9 cellular contexts compared by ENCODE assay signal in the genomic region with DNA sequence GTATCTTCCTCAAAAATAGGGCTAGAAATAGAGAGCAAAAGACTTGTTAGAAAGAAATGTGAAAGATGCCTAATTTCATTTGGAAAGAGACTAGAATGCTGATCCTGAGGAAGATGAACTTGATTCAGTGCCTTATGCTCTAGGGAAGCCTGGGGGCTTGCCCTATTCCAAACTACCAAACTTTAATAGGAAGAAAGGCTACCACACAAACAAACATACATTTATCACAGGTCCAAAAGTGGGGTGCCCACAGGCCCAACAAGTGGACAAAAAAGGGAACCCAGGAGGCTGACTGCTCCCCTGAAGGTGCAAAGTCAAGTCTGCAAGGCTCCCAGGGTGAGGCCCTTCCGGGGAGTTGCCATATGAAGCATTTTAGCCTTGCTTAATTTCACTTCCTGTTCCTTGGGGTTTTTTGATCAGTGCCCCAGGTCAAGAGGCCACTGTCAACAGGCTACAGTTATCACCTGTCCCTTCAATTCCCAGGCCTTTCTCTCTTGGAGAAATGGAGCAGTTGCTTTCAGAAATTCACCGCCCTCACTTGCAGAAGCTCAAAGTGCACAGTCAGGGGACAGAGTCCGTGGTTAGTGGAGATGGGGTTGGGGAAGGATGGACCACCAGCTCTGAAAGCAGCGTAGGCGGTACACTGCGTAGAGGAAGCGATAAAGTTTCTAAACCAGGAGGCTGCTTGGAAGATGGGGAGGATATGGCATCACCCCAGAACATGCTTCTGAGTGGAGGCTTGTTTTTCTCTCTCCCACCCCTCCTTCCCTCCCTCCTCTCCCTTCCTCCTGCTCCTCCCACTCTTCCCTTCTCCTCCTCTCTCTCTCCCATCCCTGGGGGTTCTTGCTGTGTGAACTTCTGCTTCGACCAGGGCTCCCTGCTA. TPM values are rescaled to one million over a fixed set of nuclear protein-coding genes. Genes with fewer than 3 reads are reported as not detected.
DNase-seq lines count a peak whose midpoint lies in the region; ATAC-seq and TF ChIP-seq lines count a peak whose summit lies in the region.
"Had no signal": no experiment of that assay in that cellular context is flagged by ENCODE, and none has a peak within 500 bp of the region (broad histone marks: within the 10 kb centered on the region; RNA-seq: fewer than 3 reads in every experiment).

No MANE protein-coding gene starts in this region.

- ATAC-seq in CD8-positive, alpha-beta T cell = no peak
- ATAC-seq in GM19324 (IDR thresholded peaks at IDR 0.05; ENCODE audit: low FRiP score, unreplicated experiment) (peak; percentile 86), HG03159 (IDR thresholded peaks at IDR 0.05; ENCODE audit: unreplicated experiment) (peak; percentile 89)

- CTCF ChIA-PET in CD8-positive, alpha-beta T cell (lab: Charles Lee) = interaction anchor here (0.9 to 6.0 kb wide), 5 partner anchors 10 to 235 kb away, joined by 3 to 61 read pairs (median 4); no protein-coding TSS in a partner anchor
- CTCF ChIA-PET in activated CD4-positive, alpha-beta memory T cell treated with anti-CD3 and anti-CD28 coated beads for 36 hours (lab: Charles Lee) = interaction anchor here (0.7 to 18.1 kb wide), 3 partner anchors 105 to 235 kb away, joined by 3 to 251 read pairs (median 41); no protein-coding TSS in a partner anchor

- H3K4me3 Mint-ChIP-seq in CD8-positive, alpha-beta T cell = no peak overlapping the region
- no peak overlapping the region for H3K4me3 Mint-ChIP-seq in activated CD4-positive, alpha-beta memory T cell treated with anti-CD3 and anti-CD28 coated beads for 36 hours
- H3K4me3 Mint-ChIP-seq: neural crest cell had no signal

- peaks cover 49% of the 10 kb centered on the region for H3K36me3 Mint-ChIP-seq in CD8-positive, alpha-beta T cell
- peaks cover 6% of the 10 kb centered on the region for H3K36me3 Mint-ChIP-seq in activated CD4-positive, alpha-beta memory T cell treated with anti-CD3 and anti-CD28 coated beads for 36 hours

- TF ChIP-seq CTCF in CD8-positive, alpha-beta T cell (IDR thresholded peaks at IDR 0.05) = no peak
- no peak for TF ChIP-seq CTCF in brain microvascular endothelial cell (IDR thresholded peaks at IDR 0.05; ENCODE audit: low read depth, low read length, missing control alignments)

- peak overlapping the region; percentile 46 for H3K27ac Mint-ChIP-seq in CD8-positive, alpha-beta T cell
- H3K27ac Mint-ChIP-seq in activated CD4-positive, alpha-beta memory T cell treated with anti-CD3 and anti-CD28 coated beads for 36 hours = peak overlapping the region; percentile 72

- H3K4me1 Mint-ChIP-seq in CD8-positive, alpha-beta T cell (ENCODE audit: low read depth) = peaks cover 11% of the 10 kb centered on the region
- H3K4me1 Mint-ChIP-seq in activated CD4-positive, alpha-beta memory T cell treated with anti-CD3 and anti-CD28 coated beads for 36 hours (ENCODE audit: low read depth) = peaks cover 27% of the 10 kb centered on the region

- H3K36me3 ChIP-seq in CD8-positive, alpha-beta T cell (ENCODE audit: insufficient read depth, low read length) = no peaks in the 10 kb centered on the region
- no peaks in the 10 kb centered on the region for H3K36me3 ChIP-seq in brain microvascular endothelial cell (replicated peaks)

- in situ Hi-C loops in brain microvascular endothelial cell (cut with HindIII; ENCODE audit: low pct_ligation_motif_present, low sequenced_read_pairs) = no loop called here

- no peaks in the 10 kb centered on the region for H3K9me3 Mint-ChIP-seq in CD8-positive, alpha-beta T cell
- H3K9me3 Mint-ChIP-seq in activated CD4-positive, alpha-beta memory T cell treated with anti-CD3 and anti-CD28 coated beads for 36 hours = no peaks in the 10 kb centered on the region
- H3K9me3 Mint-ChIP-seq: neural crest cell had no signal

- H3K27me3 Mint-ChIP-seq in CD8-positive, alpha-beta T cell (ENCODE audit: low read depth) = no peaks in the 10 kb centered on the region
- no peaks in the 10 kb centered on the region for H3K27me3 Mint-ChIP-seq in activated CD4-positive, alpha-beta memory T cell treated with anti-CD3 and anti-CD28 coated beads for 36 hours

- no peak overlapping the region for H3K4me3 ChIP-seq in CD8-positive, alpha-beta T cell (ENCODE audit: low read depth, low read length)
- H3K4me3 ChIP-seq in brain microvascular endothelial cell (ENCODE audit: low read depth, low read length) = no peak overlapping the region

- no peak overlapping the region for H3K27ac ChIP-seq in CD8-positive, alpha-beta T cell (ENCODE audit: low read depth, low read length)
- H3K27ac ChIP-seq in brain microvascular endothelial cell = no peak overlapping the region

- intact Hi-C loops in CD8-positive, alpha-beta T cell (cut with DNase I, micrococcal nuclease) = loop anchor here in 1 of 2 experiments (5.0 kb wide), 2 partner anchors 94 to 1526 kb away; no protein-coding TSS in a partner anchor
- intact Hi-C loops in activated CD4-positive, alpha-beta memory T cell treated with anti-CD3 and anti-CD28 coated beads for 36 hours (cut with micrococcal nuclease) = loop anchor here (1.0 to 5.0 kb wide), 6 partner anchors 37 to 142 kb away; partner anchors contain the start of gene FBXW7

- POLR2A ChIA-PET in CD8-positive, alpha-beta T cell (lab: Charles Lee) = interaction anchor here (1.5 kb wide), 1 partner anchor 142 kb away, joined by 4 read pairs; no protein-coding TSS in a partner anchor
- POLR2A ChIA-PET in activated CD4-positive, alpha-beta memory T cell treated with anti-CD3 and anti-CD28 coated beads for 36 hours (lab: Charles Lee) = no interaction called here

- H3K9me3 ChIP-seq in CD8-positive, alpha-beta T cell (ENCODE audit: low read length) = no peaks in the 10 kb centered on the region

- no peak for DNase-seq in CD8-positive, alpha-beta T cell
- DNase-seq in activated CD4-positive, alpha-beta memory T cell treated with anti-CD3 and anti-CD28 coated beads for 36 hours = peak; percentile 56
- DNase-seq in pons (ENCODE audit: low spot score) = peak; percentile 39
- DNase-seq in brain microvascular endothelial cell = no peak
- no peak for DNase-seq in ecto neural progenitor cell (ENCODE audit: low spot score)
- DNase-seq in HT-29 (ENCODE audit: low spot score) = no peak

- H3K4me1 ChIP-seq in CD8-positive, alpha-beta T cell (ENCODE audit: insufficient read depth, low read length) = no peaks in the 10 kb centered on the region

- no peaks in the 10 kb centered on the region for H3K27me3 ChIP-seq in CD8-positive, alpha-beta T cell (ENCODE audit: insufficient read depth, low read length)
- H3K27me3 ChIP-seq in brain microvascular endothelial cell (replicated peaks) = no peaks in the 10 kb centered on the region

RNA-seq across cellular contexts. Expression of gene TMEM154, which starts 36.4 kb away (rescaled TPM):
- total RNA-seq in CD8-positive, alpha-beta T cell = 10 to 100 TPM in 1 of 2 experiments, 1 to 10 TPM in 1; 10.0 TPM
- 10 to 100 TPM; 18.1 to 20.8 TPM for total RNA-seq in activated CD4-positive, alpha-beta memory T cell treated with anti-CD3 and anti-CD28 coated beads for 36 hours
- 0.05 and 0.56 TPM in 2 replicates for total RNA-seq in HT-29 (2014; rRNA removed; shearing (Covaris generic))

Comparison
In these comparisons a context has a peak if more than half of its experiments do, and no peak if none do; other contexts are left out.
1. DNase-seq: peak in activated CD4-positive, alpha-beta memory T cell treated with anti-CD3 and anti-CD28 coated beads for 36 hours (single experiment) and pons (single experiment); none in CD8-positive, alpha-beta T cell (0 of 7), brain microvascular endothelial cell (single experiment), ecto neural progenitor cell (single experiment) and HT-29 (single experiment).